Comparison of ENCODE assay signal across 11 cellular contexts in genomic region chr12:4134833-4135597, GRCh38.
DNase-seq lines count a peak whose midpoint lies in the region; ATAC-seq and TF ChIP-seq lines count a peak whose summit lies in the region.
"Had no signal": no experiment of that assay in that cellular context is flagged by ENCODE, and none has a peak within 500 bp of the region (broad histone marks: within the 10 kb centered on the region; RNA-seq: fewer than 3 reads in every experiment).

No MANE protein-coding gene starts in this region.

- peak overlapping the region; percentile 77 for H3K4me2 ChIP-seq in smooth muscle cell

- no peaks in the 10 kb centered on the region for H3K36me3 ChIP-seq in iPS-15b (ENCODE audit: control insufficient read depth, insufficient read depth, low read length)
- no peaks in the 10 kb centered on the region for H3K36me3 ChIP-seq in smooth muscle cell (ENCODE audit: low read depth)
- H3K36me3 ChIP-seq: left lung, tibial nerve had no signal

- no peak for TF ChIP-seq CTCF in smooth muscle cell (IDR thresholded peaks at IDR 0.05; ENCODE audit: borderline replicate concordance, insufficient read depth, poor library complexity, severe bottlenecking)

- 43% methylated on average over 12 of the region's 12 CpGs for WGBS in smooth muscle cell (ENCODE audit: low lambda C conversion rate)

- H3K9me3 Mint-ChIP-seq in activated T-cell treated with anti-CD3 and anti-CD28 coated beads, Interleukin-2, amount 50 U/mL, for 24 hours = peaks cover 2% of the 10 kb centered on the region
- H3K9me3 Mint-ChIP-seq in activated T-cell treated with anti-CD3 and anti-CD28 coated beads, Interleukin-2, amount 50 U/mL, for 4 hours = peaks cover 9% of the 10 kb centered on the region

- H3K36me3 Mint-ChIP-seq in activated T-cell treated with anti-CD3 and anti-CD28 coated beads, Interleukin-2, amount 50 U/mL, for 24 hours (ENCODE audit: low read depth) = peaks cover 2% of the 10 kb centered on the region
- peaks cover 11% of the 10 kb centered on the region for H3K36me3 Mint-ChIP-seq in activated T-cell treated with anti-CD3 and anti-CD28 coated beads, Interleukin-2, amount 50 U/mL, for 4 hours (ENCODE audit: insufficient read depth)

- peaks cover 57% of the 10 kb centered on the region for H3K4me1 Mint-ChIP-seq in activated T-cell treated with anti-CD3 and anti-CD28 coated beads, Interleukin-2, amount 50 U/mL, for 24 hours (ENCODE audit: low read depth)
- peaks cover 36% of the 10 kb centered on the region for H3K4me1 Mint-ChIP-seq in activated T-cell treated with anti-CD3 and anti-CD28 coated beads, Interleukin-2, amount 50 U/mL, for 4 hours (ENCODE audit: low read depth)

- H3K9me3 ChIP-seq in iPS-15b (ENCODE audit: control insufficient read depth, insufficient read depth, low read length) = no peaks in the 10 kb centered on the region
- no peaks in the 10 kb centered on the region for H3K9me3 ChIP-seq in smooth muscle cell (replicated peaks; ENCODE audit: low read depth)
- H3K9me3 ChIP-seq: left lung had no signal

- H3K4me3 Mint-ChIP-seq in activated T-cell treated with anti-CD3 and anti-CD28 coated beads, Interleukin-2, amount 50 U/mL, for 24 hours = no peak overlapping the region
- H3K4me3 Mint-ChIP-seq in activated T-cell treated with anti-CD3 and anti-CD28 coated beads, Interleukin-2, amount 50 U/mL, for 4 hours = no peak overlapping the region

- H3K9ac ChIP-seq in iPS-15b (ENCODE audit: low read depth, low read length) = peak overlapping the region; percentile 26
- no peak overlapping the region for H3K9ac ChIP-seq in smooth muscle cell (ENCODE audit: low read depth)

- H3K27me3 Mint-ChIP-seq in activated T-cell treated with anti-CD3 and anti-CD28 coated beads, Interleukin-2, amount 50 U/mL, for 24 hours = no peaks in the 10 kb centered on the region
- H3K27me3 Mint-ChIP-seq in activated T-cell treated with anti-CD3 and anti-CD28 coated beads, Interleukin-2, amount 50 U/mL, for 4 hours (ENCODE audit: low read depth) = no peaks in the 10 kb centered on the region

- H3K27ac Mint-ChIP-seq in activated T-cell treated with anti-CD3 and anti-CD28 coated beads, Interleukin-2, amount 50 U/mL, for 24 hours = peak overlapping the region; percentile 95

- H3K4me3 ChIP-seq in iPS-15b (ENCODE audit: low read depth, low read length) (peak overlapping the region; percentile 31), smooth muscle cell (no peak overlapping the region)
- H3K4me3 ChIP-seq: left lung, tibial nerve had no signal

- H3K27me3 ChIP-seq in iPS-15b (ENCODE audit: control insufficient read depth, insufficient read depth, low read length) (no peaks in the 10 kb centered on the region), smooth muscle cell (ENCODE audit: low read depth) (no peaks in the 10 kb centered on the region)
- H3K27me3 ChIP-seq: foreskin keratinocyte, tibial nerve had no signal

- H3K4me1 ChIP-seq in iPS-15b (ENCODE audit: control insufficient read depth, insufficient read depth, low read length) = peaks cover 25% of the 10 kb centered on the region
- peaks cover 41% of the 10 kb centered on the region for H3K4me1 ChIP-seq in smooth muscle cell (ENCODE audit: low read depth)
- H3K4me1 ChIP-seq: foreskin keratinocyte had no signal

- no peaks in the 10 kb centered on the region for H3K79me2 ChIP-seq in smooth muscle cell (ENCODE audit: low read depth)

- ATAC-seq in activated T-cell treated with anti-CD3 and anti-CD28 coated beads, Interleukin-2, amount 50 U/mL, for 4 hours = no peak
- ATAC-seq in HG02870 (IDR thresholded peaks at IDR 0.05; ENCODE audit: unreplicated experiment) (no peak), GM21447 (IDR thresholded peaks at IDR 0.05; ENCODE audit: unreplicated experiment) (no peak)

- no peak for DNase-seq in activated T-cell treated with anti-CD3 and anti-CD28 coated beads, Interleukin-2, amount 50 U/mL, for 24 hours
- DNase-seq in activated T-cell treated with anti-CD3 and anti-CD28 coated beads, Interleukin-2, amount 50 U/mL, for 4 hours = no peak
- DNase-seq in activated CD8-positive, alpha-beta memory T cell treated with anti-CD3 and anti-CD28 coated beads, Interleukin-2, amount 50 U/mL, for 48 hours = peak; percentile 51
- DNase-seq in smooth muscle cell (lab: John Stamatoyannopoulos, UW; ENCODE audit: unreplicated experiment) (no peak), superior temporal gyrus (ENCODE audit: extremely low spot score) (no peak)
- DNase-seq: foreskin keratinocyte had no signal

- H3K27ac ChIP-seq in smooth muscle cell (ENCODE audit: low read depth) = peak overlapping the region; percentile 77
- H3K27ac ChIP-seq: foreskin keratinocyte, left lung, tibial nerve had no signal

- peaks cover 19% of the 10 kb centered on the region for H3F3A ChIP-seq in smooth muscle cell (ENCODE audit: low read depth)

- H4K20me1 ChIP-seq in smooth muscle cell (ENCODE audit: low read depth) = no peaks in the 10 kb centered on the region

- peak overlapping the region; percentile 45 for H2AFZ ChIP-seq in smooth muscle cell (ENCODE audit: low read depth)
